8 cellular contexts compared by ENCODE assay signal in genomic region chr3:48194446-48195071, GRCh38. TPM values are rescaled to one million over a fixed set of nuclear protein-coding genes. Genes with fewer than 3 reads are reported as not detected.
DNase-seq lines count a peak whose midpoint lies in the region; ATAC-seq and TF ChIP-seq lines count a peak whose summit lies in the region.

No MANE protein-coding gene starts in this region.

- TF ChIP-seq CTCF in A673 (conservative IDR thresholded peaks at IDR 0.05; ENCODE audit: low read depth, low read length) (peak; percentile 72), VCaP (conservative IDR thresholded peaks at IDR 0.05) (peak; percentile 95), foreskin fibroblast (IDR thresholded peaks at IDR 0.05; ENCODE audit: low read depth, low read length) (peak; percentile 84), neutrophil (IDR thresholded peaks at IDR 0.05) (peak; percentile 87)

- DNase-seq in A673 (ENCODE audit: low spot score) (peak; percentile 72), GM03348 (ENCODE audit: low spot score) (peak; percentile 88), NCI-H1694 (lab: John Stamatoyannopoulos, UW) (peak; percentile 49), foreskin fibroblast (peak; percentile 34 to 81)

- H3K27ac ChIP-seq in A673 (ENCODE audit: low read depth, low read length, poor library complexity, severe bottlenecking): no peak overlapping the region
- H3K27ac ChIP-seq in VCaP: peak overlapping the region; percentile 46
- H3K27ac ChIP-seq in neutrophil: peak overlapping the region; percentile 84

- intact Hi-C loops in A673 (cut with micrococcal nuclease; ENCODE audit: unreplicated experiment): no loop called here

- H3K9me3 ChIP-seq in A673 (ENCODE audit: low read depth, low read length, poor library complexity, severe bottlenecking): no peaks in the 10 kb centered on the region
- H3K9me3 ChIP-seq in neutrophil: no peaks in the 10 kb centered on the region

- no peaks in the 10 kb centered on the region for H3K27me3 ChIP-seq in A673 (replicated peaks; ENCODE audit: insufficient read depth, low read depth, low read length, poor library complexity)
- no peaks in the 10 kb centered on the region for H3K27me3 ChIP-seq in neutrophil

- ATAC-seq in HG03442 (IDR thresholded peaks at IDR 0.05; ENCODE audit: unreplicated experiment) (no peak), HG03139 (IDR thresholded peaks at IDR 0.05; ENCODE audit: unreplicated experiment) (no peak)

- no TSS peak for BruUV-seq in A673 (replicated peaks; lab: Mats Ljungman, UMichigan)

- no peaks in the 10 kb centered on the region for H3K4me1 ChIP-seq in A673 (ENCODE audit: insufficient read depth, low read length, poor library complexity, severe bottlenecking)
- peaks cover 45 to 48% of the 10 kb centered on the region in 2 experiments for H3K4me1 ChIP-seq in neutrophil (ENCODE audit: control insufficient read depth in 1 of 2, insufficient read depth in 1 of 2, low read depth in 1 of 2, low read length in 1 of 2)

- CTCF ChIA-PET in A673 (lab: Charles Lee): interaction anchor here (0.6 to 1.8 kb wide), 4 partner anchors 67 to 241 kb away, joined by 3 to 16 read pairs (median 6); no protein-coding TSS in a partner anchor

- POLR2A ChIA-PET in A673 (lab: Charles Lee; ENCODE audit: low non-redundant PET): interaction anchor here (0.6 kb wide), 1 partner anchor 689 kb away, joined by 3 read pairs; no protein-coding TSS in a partner anchor

- H3K4me3 ChIP-seq in A673 (ENCODE audit: low read depth, low read length, poor library complexity, severe bottlenecking): no peak overlapping the region
- H3K4me3 ChIP-seq in foreskin fibroblast (ENCODE audit: low read depth in 1 of 2, low read length in 2 of 2): no peak overlapping the region
- no peak overlapping the region for H3K4me3 ChIP-seq in neutrophil (ENCODE audit: low read depth in 1 of 2, low read length in 1 of 2)

- no peaks in the 10 kb centered on the region for H3K36me3 ChIP-seq in A673 (ENCODE audit: insufficient read depth, low read length, poor library complexity, severe bottlenecking)
- no peaks in the 10 kb centered on the region for H3K36me3 ChIP-seq in neutrophil

RNA-seq across cellular contexts. Expression of gene CDC25A, which starts 6.3 kb away (rescaled TPM):
- 29.5 and 34.6 TPM in 2 replicates for total RNA-seq in A673 (2021)

RNA-seq across cellular contexts. Expression of gene CAMP, which starts 28.7 kb away (rescaled TPM):
- not detected in 2 replicates for total RNA-seq in A673 (2021)

RNA-seq across cellular contexts. Expression of gene ZNF589, which starts 46.3 kb away (rescaled TPM):
- 25.6 and 26.7 TPM in 2 replicates for total RNA-seq in A673 (2021)
